ENCODE assay signal across 19 cellular contexts in the genomic region with DNA sequence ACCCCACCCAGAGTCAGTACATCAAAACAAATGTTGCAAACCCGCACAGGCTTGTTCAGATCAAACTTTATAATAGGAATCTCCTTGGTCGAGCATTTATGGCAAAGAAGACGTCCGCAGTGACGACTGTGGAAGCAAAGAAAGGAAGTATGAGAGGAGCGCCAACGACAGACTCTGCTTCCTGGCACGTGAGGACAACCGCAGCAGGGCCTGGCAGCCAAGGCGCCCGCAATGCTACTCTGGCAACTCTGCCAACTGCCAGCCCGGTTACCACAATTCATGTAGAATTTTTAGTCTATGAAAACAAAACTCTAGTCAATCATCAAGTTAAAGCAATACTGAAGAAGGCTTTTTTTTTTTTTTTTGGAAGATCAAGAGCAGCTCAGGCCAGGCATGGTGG. TPM values are rescaled to one million over a fixed set of nuclear protein-coding genes. Genes with fewer than 3 reads are reported as not detected.
DNase-seq lines count a peak whose midpoint lies in the region; ATAC-seq and TF ChIP-seq lines count a peak whose summit lies in the region.
"Had no signal": no experiment of that assay in that cellular context is flagged by ENCODE, and none has a peak within 500 bp of the region (broad histone marks: within the 10 kb centered on the region; RNA-seq: fewer than 3 reads in every experiment).

No MANE protein-coding gene starts in this region.

- peak overlapping the region; percentile 8 for H3K27ac Mint-ChIP-seq in activated naive CD4-positive, alpha-beta T cell treated with anti-CD3 and anti-CD28 coated beads, Interleukin-2, amount 50 U/mL, for 24 hours
- H3K27ac Mint-ChIP-seq in immature natural killer cell, result peak overlapping the region; percentile 57 to 85 (median 78)
- H3K27ac Mint-ChIP-seq: activated T-helper 2 cell treated with anti-CD3 and anti-CD28 coated beads, Interferon-gamma antibody, Interleukin-2, Interleukin-4, amounts not matched to agents 10 μg/mL and 5 μg/mL and 100 μg/mL, durations not matched to agents 14 hours and 24 hours and 36 hours; endodermal cell; memory B cell; stimulated activated effector memory CD8-positive, alpha-beta T cell treated with anti-CD3 and anti-CD28 coated beads, Interleukin-12 subunit alpha, Interleukin-12 subunit beta, amount 100 ng/mL, for 72 hours had no signal

- no peak overlapping the region for H3K4me3 Mint-ChIP-seq in activated naive CD4-positive, alpha-beta T cell treated with anti-CD3 and anti-CD28 coated beads, Interleukin-2, amount 50 U/mL, for 24 hours
- H3K4me3 Mint-ChIP-seq in immature natural killer cell, result peak overlapping the region in 2 of 5 donors; percentile 18 to 27
- H3K4me3 Mint-ChIP-seq: endodermal cell; memory B cell; stimulated activated effector memory CD8-positive, alpha-beta T cell treated with anti-CD3 and anti-CD28 coated beads, Interleukin-12 subunit alpha, Interleukin-12 subunit beta, amount 100 ng/mL, for 72 hours had no signal

- H3K27me3 Mint-ChIP-seq in activated naive CD4-positive, alpha-beta T cell treated with anti-CD3 and anti-CD28 coated beads, Interleukin-2, amount 50 U/mL, for 24 hours, result no peaks in the 10 kb centered on the region
- H3K27me3 Mint-ChIP-seq in immature natural killer cell (ENCODE audit: low read depth in 3 of 3), result peaks cover 6 to 9% (median 7%) of the 10 kb centered on the region in 3 donors
- H3K27me3 Mint-ChIP-seq: memory B cell had no signal

- in situ Hi-C loops in G401 (cut with HindIII; ENCODE audit: low sequenced_read_pairs), result no loop called here

- H3K27me3 ChIP-seq in right atrium auricular region, result no peaks in the 10 kb centered on the region
- H3K27me3 ChIP-seq: SJCRH30, tibial artery had no signal

- DNase-seq in activated gamma-delta T cell treated with Interleukin-2 at 50 U/mL for 16 hours (peak; percentile 16), activated gamma-delta T cell (lab: John Stamatoyannopoulos, UW) (no peak), G401 (ENCODE audit: low spot score) (peak; percentile 76), immature natural killer cell (peak; percentile 22 to 39 (median 38)), right atrium auricular region (ENCODE audit: low spot score) (no peak)
- no peak for DNase-seq in activated CD4-positive, CD25-positive, alpha-beta regulatory T cell treated with anti-CD3 and anti-CD28 coated beads, Interleukin-2, amount 50 U/mL, for 72 hours
- DNase-seq: ACHN, DMS79 treated with DMSO at 0.1 percent for 48 hours, endodermal cell, NCI-H187 treated with DMSO at 0.1 percent for 48 hours, NCI-H226, SJCRH30, tibial artery had no signal

- peaks cover 8% of the 10 kb centered on the region for H3K4me1 Mint-ChIP-seq in activated naive CD4-positive, alpha-beta T cell treated with anti-CD3 and anti-CD28 coated beads, Interleukin-2, amount 50 U/mL, for 24 hours
- H3K4me1 Mint-ChIP-seq in immature natural killer cell, result peaks cover 8 to 9% of the 10 kb centered on the region in 2 donors
- H3K4me1 Mint-ChIP-seq: endodermal cell; stimulated activated effector memory CD8-positive, alpha-beta T cell treated with anti-CD3 and anti-CD28 coated beads, Interleukin-12 subunit alpha, Interleukin-12 subunit beta, amount 100 ng/mL, for 72 hours had no signal

- no peak for TF ChIP-seq CTCF in right atrium auricular region (IDR thresholded peaks at IDR 0.05)

- no peaks in the 10 kb centered on the region for H3K9me3 Mint-ChIP-seq in activated naive CD4-positive, alpha-beta T cell treated with anti-CD3 and anti-CD28 coated beads, Interleukin-2, amount 50 U/mL, for 24 hours
- H3K9me3 Mint-ChIP-seq in immature natural killer cell, result no peaks in the 10 kb centered on the region
- H3K9me3 Mint-ChIP-seq: activated T-helper 2 cell treated with anti-CD3 and anti-CD28 coated beads, Interferon-gamma antibody, Interleukin-2, Interleukin-4, amounts not matched to agents 10 μg/mL and 5 μg/mL and 100 μg/mL, durations not matched to agents 14 hours and 24 hours and 36 hours; endodermal cell; memory B cell; stimulated activated effector memory CD8-positive, alpha-beta T cell treated with anti-CD3 and anti-CD28 coated beads, Interleukin-12 subunit alpha, Interleukin-12 subunit beta, amount 100 ng/mL, for 72 hours had no signal

- H3K36me3 ChIP-seq in right atrium auricular region, result peaks cover 69% of the 10 kb centered on the region

- no peak for ATAC-seq in GM18870 (IDR thresholded peaks at IDR 0.05; ENCODE audit: unreplicated experiment)
- ATAC-seq: Panc1; stimulated activated effector memory CD8-positive, alpha-beta T cell treated with anti-CD3 and anti-CD28 coated beads, Interleukin-12 subunit alpha, Interleukin-12 subunit beta, amount 100 ng/mL, for 72 hours had no signal

- no peaks in the 10 kb centered on the region for H3K9me3 ChIP-seq in right atrium auricular region
- H3K9me3 ChIP-seq: SJCRH30, tibial artery had no signal

- H3K36me3 Mint-ChIP-seq in activated naive CD4-positive, alpha-beta T cell treated with anti-CD3 and anti-CD28 coated beads, Interleukin-2, amount 50 U/mL, for 24 hours, result peaks cover 22% of the 10 kb centered on the region
- peaks cover 26 to 67% (median 35%) of the 10 kb centered on the region in 3 donors for H3K36me3 Mint-ChIP-seq in immature natural killer cell

- no peak overlapping the region for H3K27ac ChIP-seq in right atrium auricular region
- H3K27ac ChIP-seq: SJCRH30, tibial artery had no signal

- peaks cover 0 to 25% of the 10 kb centered on the region in 2 donors for H3K4me1 ChIP-seq in right atrium auricular region

- H3K4me3 ChIP-seq in right atrium auricular region, result no peak overlapping the region
- H3K4me3 ChIP-seq: SJCRH30, tibial artery had no signal

RNA-seq across cellular contexts. Expression of gene CYB5D2, which starts 24.8 kb away (rescaled TPM):
- 22.2 and 33.4 TPM in 2 replicates for total RNA-seq in G401 (2014; rRNA removed; shearing (Covaris generic))
- 10 to 100 TPM in 2 of 3 donors, 1 to 10 TPM in 1; 9.3 to 11.1 (median 10.9) TPM for polyA plus RNA-seq in immature natural killer cell
- 10 to 100 TPM; 15.4 to 23.9 TPM for total RNA-seq in right atrium auricular region

RNA-seq across cellular contexts. Expression of gene ZZEF1, which starts 25.0 kb away (rescaled TPM):
- 7.9 and 12.6 TPM in 2 replicates for total RNA-seq in G401 (2014; rRNA removed; shearing (Covaris generic))
- polyA plus RNA-seq in immature natural killer cell, result 10 to 100 TPM in 1 of 3 donors, 1 to 10 TPM in 2; 2.0 to 12.7 (median 3.9) TPM
- total RNA-seq in right atrium auricular region, result 10 to 100 TPM; 31.7 to 33.6 TPM

Comparison
In these comparisons a context has a peak if more than half of its experiments do, and no peak if none do; other contexts are left out.
1. DNase-seq: peak in activated gamma-delta T cell treated with Interleukin-2 at 50 U/mL for 16 hours (single experiment), G401 (single experiment) and immature natural killer cell (3 of 3); none in activated gamma-delta T cell (single experiment), activated CD4-positive, CD25-positive, alpha-beta regulatory T cell treated with anti-CD3 and anti-CD28 coated beads, Interleukin-2, amount 50 U/mL, for 72 hours (single experiment) and right atrium auricular region (single experiment).